ENCODE assay signal across 20 cellular contexts in the genomic region with DNA sequence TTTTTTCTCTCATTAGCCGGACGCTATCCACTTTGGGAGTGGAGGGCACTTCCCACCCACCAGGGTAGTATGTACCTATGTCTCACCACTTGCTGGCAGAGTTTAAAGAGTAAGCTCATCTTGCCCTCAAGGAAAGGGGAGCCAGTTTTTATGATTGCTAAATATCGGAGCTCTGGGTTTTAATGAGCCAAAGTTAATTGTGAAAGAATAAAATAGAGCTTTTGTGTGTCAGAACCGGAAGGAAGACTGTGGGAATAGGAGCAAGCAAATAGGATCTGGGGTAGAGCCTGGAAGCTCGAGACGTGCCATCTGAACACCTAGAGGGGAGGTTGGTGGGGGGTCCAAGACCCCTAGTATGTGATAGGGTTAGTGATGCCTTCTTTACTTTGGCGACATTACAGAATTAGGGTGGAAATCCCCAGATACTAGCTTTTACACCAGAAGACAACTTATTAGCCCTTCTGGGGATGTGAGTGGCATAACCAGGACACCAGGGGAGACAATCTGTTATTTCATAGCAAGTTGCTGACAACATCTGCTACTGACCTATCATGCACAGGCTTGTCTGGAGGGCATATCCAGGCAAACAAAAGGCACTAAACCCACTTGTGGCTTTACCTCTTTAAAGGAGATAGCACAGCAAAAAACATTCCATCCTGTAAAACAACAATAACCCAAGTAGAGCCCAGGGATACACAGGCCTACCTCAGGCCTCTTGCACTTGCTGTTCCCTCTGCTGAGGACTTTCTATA.
DNase-seq lines count a peak whose midpoint lies in the region; ATAC-seq and TF ChIP-seq lines count a peak whose summit lies in the region.
"Had no signal": no experiment of that assay in that cellular context is flagged by ENCODE, and none has a peak within 500 bp of the region (broad histone marks: within the 10 kb centered on the region; RNA-seq: fewer than 3 reads in every experiment).

No MANE protein-coding gene starts in this region.

- ATAC-seq in esophagus mucosa = peak; percentile 45
- ATAC-seq: GM23338 had no signal

- POLR2A ChIA-PET in MCF 10A (lab: Yijun Ruan, JAX) = no interaction called here

- H3K4me3 ChIP-seq in esophagus squamous epithelium (no peak overlapping the region), GM23248 (no peak overlapping the region), coronary artery (no peak overlapping the region)
- H3K4me3 ChIP-seq: BLaER1, GM23338, MG63, PC-9, SJSA1 had no signal

- H3K27me3 ChIP-seq in esophagus squamous epithelium (no peaks in the 10 kb centered on the region), GM23248 (replicated peaks; ENCODE audit: insufficient read depth) (no peaks in the 10 kb centered on the region)
- H3K27me3 ChIP-seq: BLaER1, MG63, SJSA1 had no signal

- no peaks in the 10 kb centered on the region for H3K36me3 ChIP-seq in esophagus squamous epithelium
- no peaks in the 10 kb centered on the region for H3K36me3 ChIP-seq in GM23248 (ENCODE audit: low read depth)
- H3K36me3 ChIP-seq: BLaER1, MG63, SJSA1 had no signal

- H3F3A ChIP-seq in GM23248 (ENCODE audit: insufficient read depth) = no peaks in the 10 kb centered on the region

- H3K9me3 ChIP-seq in esophagus squamous epithelium (no peaks in the 10 kb centered on the region), GM23248 (ENCODE audit: low read depth) (no peaks in the 10 kb centered on the region)
- H3K9me3 ChIP-seq: BLaER1, MG63, SJSA1 had no signal

- no peak overlapping the region for H3K4me2 ChIP-seq in GM23248 (ENCODE audit: unreplicated experiment)
- H3K4me2 ChIP-seq: BLaER1, GM23338, PC-9 had no signal

- no peak overlapping the region for H3K9ac ChIP-seq in GM23248
- H3K9ac ChIP-seq: BLaER1 had no signal

- BruUV-seq in MCF 10A (replicated peaks; lab: Mats Ljungman, UMichigan) = no TSS peak

- no peak for TF ChIP-seq POLR2A in esophagus squamous epithelium (IDR thresholded peaks at IDR 0.05)

- TF ChIP-seq CTCF in MCF 10A (IDR thresholded peaks at IDR 0.05; ENCODE audit: unreplicated experiment) (no peak), esophagus squamous epithelium (IDR thresholded peaks at IDR 0.05) (no peak), coronary artery (IDR thresholded peaks at IDR 0.05) (no peak)

- H3K27ac ChIP-seq in esophagus squamous epithelium (peak overlapping the region in 1 of 4 donors; percentile 10), GM23248 (no peak overlapping the region), coronary artery (no peak overlapping the region)
- H3K27ac ChIP-seq: BLaER1, PC-9, SJSA1 had no signal

- peaks cover 17% of the 10 kb centered on the region for H3K4me1 Mint-ChIP-seq in MCF 10A (ENCODE audit: insufficient read depth, unreplicated experiment)
- H3K4me1 Mint-ChIP-seq: CD4-positive, CD25-positive, alpha-beta regulatory T cell; GM23338; H9 had no signal

- H3K4me1 ChIP-seq in esophagus squamous epithelium (peaks cover 0 to 9% (median 0%) of the 10 kb centered on the region in 3 donors), GM23248 (ENCODE audit: insufficient read depth) (no peaks in the 10 kb centered on the region)
- H3K4me1 ChIP-seq: BLaER1, SJSA1 had no signal

- in situ Hi-C loops in GM23248 (cut with MboI) = no loop called here

- H2AFZ ChIP-seq in GM23248 = no peak overlapping the region
- H2AFZ ChIP-seq: GM23338, PC-9 had no signal

- peak overlapping the region; percentile 3 for H3K27ac Mint-ChIP-seq in MCF 10A (ENCODE audit: low read depth, unreplicated experiment)
- H3K27ac Mint-ChIP-seq: CD4-positive, CD25-positive, alpha-beta regulatory T cell; GM23338; H9; HFFc6 had no signal

- no peaks in the 10 kb centered on the region for H3K9me2 ChIP-seq in GM23248 (ENCODE audit: insufficient read depth)

- intact Hi-C loops in MCF 10A (cut with micrococcal nuclease) = no loop called here
- intact Hi-C loops in esophagus squamous epithelium (cut with DNase I) = no loop called here

- peak overlapping the region; percentile 24 for H3K4me3 Mint-ChIP-seq in MCF 10A (ENCODE audit: unreplicated experiment)
- H3K4me3 Mint-ChIP-seq: CD4-positive, CD25-positive, alpha-beta regulatory T cell; GM23338; H9; HFFc6 had no signal

- 43 to 53% methylated on average over 6 to 7 of the region's 7 CpGs for WGBS in esophagus squamous epithelium, 2 donors
- 55 to 58% methylated on average over 7 of the region's 7 CpGs for WGBS in GM23248 (ENCODE audit: low coverage in 1 of 2, low lambda C conversion rate in 2 of 2, missing lambda C conversion rate in 2 of 2), 2 experiments

- H4K20me1 ChIP-seq in GM23248 (ENCODE audit: insufficient read depth) = no peaks in the 10 kb centered on the region
- H4K20me1 ChIP-seq: BLaER1 had no signal

- CTCF ChIA-PET in MCF 10A (lab: Yijun Ruan, JAX) = interaction anchor here (0.5 kb wide), 1 partner anchor 147 kb away, joined by 4 read pairs; no protein-coding TSS in a partner anchor

- no peaks in the 10 kb centered on the region for H3K27me3 Mint-ChIP-seq in MCF 10A (ENCODE audit: insufficient read depth, unreplicated experiment)

- no peaks in the 10 kb centered on the region for H3K36me3 Mint-ChIP-seq in MCF 10A (ENCODE audit: insufficient read depth, unreplicated experiment)
- H3K36me3 Mint-ChIP-seq: CD4-positive, CD25-positive, alpha-beta regulatory T cell had no signal

- H3K79me2 ChIP-seq in GM23248 (ENCODE audit: insufficient read depth) = no peaks in the 10 kb centered on the region

- H3K9me3 Mint-ChIP-seq in MCF 10A (ENCODE audit: unreplicated experiment) = no peaks in the 10 kb centered on the region
- H3K9me3 Mint-ChIP-seq: GM23338, H9 had no signal

- DNase-seq in NCI-H510A treated with DMSO at 0.1 percent for 48 hours (lab: John Stamatoyannopoulos, UW) (peak; percentile 7), NCI-H510A (lab: John Stamatoyannopoulos, UW) (no peak), MCF 10A (ENCODE audit: unreplicated experiment) (peak; percentile 50), esophagus squamous epithelium (lab: John Stamatoyannopoulos, UW) (no peak), GM23248 (no peak), coronary artery (ENCODE audit: low spot score) (no peak)
- DNase-seq: 8988T; CD4-positive, CD25-positive, alpha-beta regulatory T cell; H9; HFFc6; KBM-7; MG63; NCI-H2029; NCI-H526 treated with DMSO at 0.1 percent for 48 hours; PC-9; Right ventricle myocardium superior had no signal

Comparison
In these comparisons a context has a peak if more than half of its experiments do, and no peak if none do; other contexts are left out.
1. DNase-seq: peak in NCI-H510A treated with DMSO at 0.1 percent for 48 hours (single experiment) and MCF 10A (single experiment); none in NCI-H510A (single experiment), esophagus squamous epithelium (single experiment), GM23248 (single experiment) and coronary artery (single experiment).